Comparison of ENCODE assay signal across 10 cellular contexts in genomic region chrX:120791013-120791643, GRCh38.
A peak's percentile ranks its signal among the peaks of the same experiment; 100 is the strongest.
DNase-seq lines count a peak whose midpoint lies in the region; ATAC-seq, FAIRE-seq and TF ChIP-seq lines count a peak whose summit lies in the region.
"Had no signal": no experiment of that assay in that cellular context is flagged by ENCODE, and none has a peak within 500 bp of the region (broad histone marks: within the 10 kb centered on the region; RNA-seq: fewer than 3 reads in every experiment).

No MANE protein-coding gene starts in this region.

- H3K4me3 Mint-ChIP-seq in stimulated activated effector memory CD8-positive, alpha-beta T cell treated with anti-CD3 and anti-CD28 coated beads, Interleukin-12 subunit alpha, Interleukin-12 subunit beta, amount 100 ng/mL, for 72 hours = no peak overlapping the region

- DNase-seq in EL = peak; percentile 75
- DNase-seq in RCC 7860 (ENCODE audit: low spot score) = peak; percentile 15
- DNase-seq in fibroblast of mammary gland (ENCODE audit: low read depth) = peak; percentile 87
- peak; percentile 62 for DNase-seq in retinal pigment epithelial cell (ENCODE audit: low read depth)
- DNase-seq in stimulated activated CD4-positive, alpha-beta T cell treated with anti-CD3 and anti-CD28 coated beads, Interleukin-2, amount 100 ng/mL, for 24 hours = no peak
- no peak for DNase-seq in stimulated activated effector memory CD8-positive, alpha-beta T cell treated with anti-CD3 and anti-CD28 coated beads, Interleukin-12 subunit alpha, Interleukin-12 subunit beta, amount 100 ng/mL, for 72 hours (ENCODE audit: low spot score in 2 of 2)
- DNase-seq in COLO668 (lab: John Stamatoyannopoulos, UW; ENCODE audit: unreplicated experiment) = no peak
- DNase-seq: activated effector memory CD4-positive, alpha-beta T cell treated with anti-CD3 and anti-CD28 coated beads, Interleukin-2, amount 50 U/mL, for 16 hours had no signal

- H3K4me3 ChIP-seq in fibroblast of mammary gland (ENCODE audit: control insufficient read depth, low read depth, low read length) (no peak overlapping the region), retinal pigment epithelial cell (ENCODE audit: low read length) (no peak overlapping the region)

- peaks cover 5% of the 10 kb centered on the region for H3K4me1 Mint-ChIP-seq in stimulated activated effector memory CD8-positive, alpha-beta T cell treated with anti-CD3 and anti-CD28 coated beads, Interleukin-12 subunit alpha, Interleukin-12 subunit beta, amount 100 ng/mL, for 72 hours

- no peak for ATAC-seq in GM19397 (IDR thresholded peaks at IDR 0.05; ENCODE audit: unreplicated experiment)
- ATAC-seq in stimulated activated effector memory CD8-positive, alpha-beta T cell treated with anti-CD3 and anti-CD28 coated beads, Interleukin-12 subunit alpha, Interleukin-12 subunit beta, amount 100 ng/mL, for 72 hours = no peak

- no peaks in the 10 kb centered on the region for H3K36me3 Mint-ChIP-seq in stimulated activated effector memory CD8-positive, alpha-beta T cell treated with anti-CD3 and anti-CD28 coated beads, Interleukin-12 subunit alpha, Interleukin-12 subunit beta, amount 100 ng/mL, for 72 hours

- TF ChIP-seq CTCF in fibroblast of mammary gland (conservative IDR thresholded peaks at IDR 0.05; ENCODE audit: control insufficient read depth, insufficient read depth, low read depth, low read length) (no peak), retinal pigment epithelial cell (conservative IDR thresholded peaks at IDR 0.05; ENCODE audit: low read depth, low read length) (no peak)

- H3K9me3 Mint-ChIP-seq in stimulated activated effector memory CD8-positive, alpha-beta T cell treated with anti-CD3 and anti-CD28 coated beads, Interleukin-12 subunit alpha, Interleukin-12 subunit beta, amount 100 ng/mL, for 72 hours = no peaks in the 10 kb centered on the region

- FAIRE-seq in RCC 7860 (lab: Jason Lieb, UNC) = no peak
- FAIRE-seq: keratinocyte had no signal

- no peak overlapping the region for H3K27ac Mint-ChIP-seq in stimulated activated effector memory CD8-positive, alpha-beta T cell treated with anti-CD3 and anti-CD28 coated beads, Interleukin-12 subunit alpha, Interleukin-12 subunit beta, amount 100 ng/mL, for 72 hours

Comparison
In these comparisons a context has a peak if more than half of its experiments do, and no peak if none do; other contexts are left out.
1. DNase-seq: peak in EL (single experiment), RCC 7860 (single experiment), fibroblast of mammary gland (single experiment) and retinal pigment epithelial cell (single experiment); none in stimulated activated CD4-positive, alpha-beta T cell treated with anti-CD3 and anti-CD28 coated beads, Interleukin-2, amount 100 ng/mL, for 24 hours (0 of 2), stimulated activated effector memory CD8-positive, alpha-beta T cell treated with anti-CD3 and anti-CD28 coated beads, Interleukin-12 subunit alpha, Interleukin-12 subunit beta, amount 100 ng/mL, for 72 hours (0 of 2) and COLO668 (single experiment).